Comparison of ENCODE assay signal across 8 cellular contexts in genomic region chr5:178205010-178205748, GRCh38. TPM values are rescaled to one million over a fixed set of nuclear protein-coding genes. Genes with fewer than 3 reads are reported as not detected.
DNase-seq lines count a peak whose midpoint lies in the region; ATAC-seq and TF ChIP-seq lines count a peak whose summit lies in the region.

No MANE protein-coding gene starts in this region.

- no peaks in the 10 kb centered on the region for H3K9me3 ChIP-seq in ES-I3 (ENCODE audit: control insufficient read depth, insufficient read depth, low read length)

- peak; percentile 52 for DNase-seq in Jurkat, Clone E6-1 (ENCODE audit: low read depth, low spot score)
- DNase-seq in anterior cingulate cortex (lab: John Stamatoyannopoulos, UW) (peak in 43 of 58 donors; percentile 8 to 65 (median 35)), hepatic stellate cell (ENCODE audit: low spot score) (peak; percentile 93), retinal pigment epithelial cell (ENCODE audit: low read depth) (peak; percentile 34), DMS153 (lab: John Stamatoyannopoulos, UW) (no peak)

- H3K4me3 Mint-ChIP-seq in T-helper 1 cell treated with Interleukin-12 subunit alpha and Interleukin-12 subunit beta and Interleukin-4 antibody, amounts not matched to agents 30 μg/mL and 1 μg/mL, for 36 hours = peak overlapping the region; percentile 99

- no peaks in the 10 kb centered on the region for H3K27me3 Mint-ChIP-seq in T-helper 1 cell treated with Interleukin-12 subunit alpha and Interleukin-12 subunit beta and Interleukin-4 antibody, amounts not matched to agents 30 μg/mL and 1 μg/mL, for 36 hours (ENCODE audit: low read depth)

- peak overlapping the region; percentile 80 for H3K4me3 ChIP-seq in Jurkat, Clone E6-1 (ENCODE audit: low read length)
- H3K4me3 ChIP-seq in retinal pigment epithelial cell (ENCODE audit: low read length) = peak overlapping the region; percentile 86

- H3K4me1 ChIP-seq in ES-I3 (ENCODE audit: insufficient read depth, low read length) = peaks cover 12% of the 10 kb centered on the region

- no peak for TF ChIP-seq CTCF in retinal pigment epithelial cell (conservative IDR thresholded peaks at IDR 0.05; ENCODE audit: low read depth, low read length)

- peaks cover 37% of the 10 kb centered on the region for H3K36me3 ChIP-seq in ES-I3 (ENCODE audit: insufficient read depth, low read length)

- peaks cover 19% of the 10 kb centered on the region for H3K4me1 Mint-ChIP-seq in T-helper 1 cell treated with Interleukin-12 subunit alpha and Interleukin-12 subunit beta and Interleukin-4 antibody, amounts not matched to agents 30 μg/mL and 1 μg/mL, for 36 hours (ENCODE audit: low read depth)

- H3K27ac Mint-ChIP-seq in T-helper 1 cell treated with Interleukin-12 subunit alpha and Interleukin-12 subunit beta and Interleukin-4 antibody, amounts not matched to agents 30 μg/mL and 1 μg/mL, for 36 hours = peak overlapping the region; percentile 74

- peak overlapping the region; percentile 85 for H3K9ac ChIP-seq in ES-I3 (ENCODE audit: low read depth, low read length)

- ATAC-seq in GM21576 (IDR thresholded peaks at IDR 0.05; ENCODE audit: unreplicated experiment) = peak; percentile 51

- H3K9me3 Mint-ChIP-seq in T-helper 1 cell treated with Interleukin-12 subunit alpha and Interleukin-12 subunit beta and Interleukin-4 antibody, amounts not matched to agents 30 μg/mL and 1 μg/mL, for 36 hours = no peaks in the 10 kb centered on the region

- H3K36me3 Mint-ChIP-seq in T-helper 1 cell treated with Interleukin-12 subunit alpha and Interleukin-12 subunit beta and Interleukin-4 antibody, amounts not matched to agents 30 μg/mL and 1 μg/mL, for 36 hours (ENCODE audit: low read depth) = peaks cover 43% of the 10 kb centered on the region

RNA-seq across cellular contexts. Expression of gene HNRNPAB, which starts 0.8 kb away (rescaled TPM):
- polyA plus RNA-seq in Jurkat, Clone E6-1 (2012; ENCODE audit: insufficient read depth, insufficient read length) = 353 TPM

RNA-seq across cellular contexts. Expression of gene GMCL2, which starts 18.0 kb away (rescaled TPM):
- polyA plus RNA-seq in Jurkat, Clone E6-1 (2012; ENCODE audit: insufficient read depth, insufficient read length) = not detected

RNA-seq across cellular contexts. Expression of gene PHYKPL, which starts 27.4 kb away (rescaled TPM):
- polyA plus RNA-seq in Jurkat, Clone E6-1 (2012; ENCODE audit: insufficient read depth, insufficient read length) = 47.3 TPM

RNA-seq across cellular contexts. Expression of gene NHP2, which starts 51.5 kb away (rescaled TPM):
- 312 TPM for polyA plus RNA-seq in Jurkat, Clone E6-1 (2012; ENCODE audit: insufficient read depth, insufficient read length)
